In genomic region chr17:75059369-75060345, GRCh38 we compare ENCODE assay signal across 9 cellular contexts. TPM values are rescaled to one million over a fixed set of nuclear protein-coding genes. Genes with fewer than 3 reads are reported as not detected.
DNase-seq lines count a peak whose midpoint lies in the region; ATAC-seq and TF ChIP-seq lines count a peak whose summit lies in the region.
"Had no signal": no experiment of that assay in that cellular context is flagged by ENCODE, and none has a peak within 500 bp of the region (broad histone marks: within the 10 kb centered on the region; RNA-seq: fewer than 3 reads in every experiment).

No MANE protein-coding gene starts in this region.

- ATAC-seq in GM18517 (IDR thresholded peaks at IDR 0.05; ENCODE audit: unreplicated experiment): no peak

- peak; percentile 32 for DNase-seq in DMS114 treated with DMSO at 0.1 percent for 48 hours (lab: John Stamatoyannopoulos, UW; ENCODE audit: unreplicated experiment)
- peak; percentile 78 for DNase-seq in NCI-H1694 treated with DMSO at 0.1 percent for 48 hours (lab: John Stamatoyannopoulos, UW)
- peak; percentile 66 to 72 for DNase-seq in T47D (ENCODE audit: low read depth in 1 of 2, low spot score in 1 of 2)
- DNase-seq in kidney tubule cell (ENCODE audit: low spot score): peak; percentile 21
- DNase-seq in thyroid gland: peak; percentile 71 to 73
- no peak for DNase-seq in activated CD8-positive, alpha-beta memory T cell treated with anti-CD3 and anti-CD28 coated beads for 24 hours
- no peak for DNase-seq in ecto neural progenitor cell (ENCODE audit: low spot score)
- DNase-seq: natural killer cell had no signal

- intact Hi-C loops in thyroid gland (cut with DNase I): loop anchor here (5.0 kb wide), 1 partner anchor 53 kb away; no protein-coding TSS in a partner anchor

- TF ChIP-seq CTCF in thyroid gland (IDR thresholded peaks at IDR 0.05): peak in 4 of 6 experiments; percentile 37 to 43 (median 40)

- in situ Hi-C loops in T47D (cut with HindIII; ENCODE audit: low pct_unique_long_range_greater_than_20kb, low sequenced_read_pairs): no loop called here

- peaks cover 19 to 26% of the 10 kb centered on the region in 2 donors for H3K36me3 ChIP-seq in thyroid gland

- no peaks in the 10 kb centered on the region for H3K9me3 ChIP-seq in thyroid gland

- peaks cover 20 to 32% of the 10 kb centered on the region in 2 donors for H3K4me1 ChIP-seq in thyroid gland

- no peak overlapping the region for H3K4me3 ChIP-seq in thyroid gland (replicated peaks in 1 of 3)

- H3K27me3 ChIP-seq in thyroid gland: no peaks in the 10 kb centered on the region

- peak overlapping the region; percentile 59 to 81 (median 77) for H3K27ac ChIP-seq in thyroid gland

- 22 to 31% methylated on average over 23 to 25 of the region's 25 CpGs for WGBS in thyroid gland, 2 donors

- TF ChIP-seq POLR2A in thyroid gland (IDR thresholded peaks at IDR 0.05): no peak

RNA-seq across cellular contexts. Expression of gene KCTD2, which starts 12.6 kb away (rescaled TPM):
- 10 to 100 TPM; 33.6 to 48.6 (median 41.7) TPM for total RNA-seq in thyroid gland

RNA-seq across cellular contexts. Expression of gene ATP5PD, which starts 12.9 kb away (rescaled TPM):
- 100 to 1,000 TPM; 172 to 408 (median 330) TPM for total RNA-seq in thyroid gland

RNA-seq across cellular contexts. Expression of gene SLC16A5, which starts 28.1 kb away (rescaled TPM):
- total RNA-seq in thyroid gland: 10 to 100 TPM; 24.1 to 40.3 (median 27.6) TPM

RNA-seq across cellular contexts. Expression of gene MRPL58, which starts 47.2 kb away (rescaled TPM):
- 10 to 100 TPM; 37.8 to 55.1 (median 49.7) TPM for total RNA-seq in thyroid gland

RNA-seq across cellular contexts. Expression of gene ARMC7, which starts 50.1 kb away (rescaled TPM):
- 10 to 100 TPM in 2 of 4 donors, 1 to 10 TPM in 2; 8.7 to 13.1 (median 10.5) TPM for total RNA-seq in thyroid gland

Comparison
In these comparisons a context has a peak if more than half of its experiments do, and no peak if none do; other contexts are left out.
1. DNase-seq: peak in DMS114 treated with DMSO at 0.1 percent for 48 hours (single experiment), NCI-H1694 treated with DMSO at 0.1 percent for 48 hours (single experiment), T47D (2 of 2), kidney tubule cell (single experiment) and thyroid gland (2 of 2); none in activated CD8-positive, alpha-beta memory T cell treated with anti-CD3 and anti-CD28 coated beads for 24 hours (single experiment) and ecto neural progenitor cell (single experiment).